In the genomic region with DNA sequence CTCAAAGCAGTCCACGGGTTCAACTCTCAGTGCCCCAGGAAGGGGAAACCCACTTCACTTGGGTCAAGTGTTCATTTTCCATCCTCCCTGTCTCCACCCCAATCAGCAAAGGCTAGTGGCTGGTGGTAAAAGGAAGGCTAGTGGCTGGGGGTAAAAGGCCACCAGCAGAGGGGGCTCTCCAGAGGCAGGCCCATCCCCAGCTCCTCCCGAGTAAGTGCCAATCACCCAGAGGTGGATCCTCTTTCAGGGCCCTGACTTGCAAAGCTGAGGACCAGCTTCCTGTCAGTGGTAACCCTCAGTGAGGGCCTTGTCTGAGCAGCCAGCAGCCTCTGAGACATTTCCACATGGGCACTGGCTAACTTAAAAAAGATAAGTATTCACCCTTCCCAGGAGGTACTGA, we compare ENCODE assay signal across 2 cellular contexts.
TF ChIP-seq lines count a peak whose summit lies in the region.

No MANE protein-coding gene starts in this region.

TF ChIP-seq in HepG2, 621 proteins besides CTCF, POLR2A, EP300 and RAD21:
- TF ChIP-seq GMEB1 (CRISPR knock-in tag; IDR thresholded peaks at IDR 0.05; ENCODE audit: borderline replicate concordance), result no peak
- TF ChIP-seq PBX2 (CRISPR knock-in tag; IDR thresholded peaks at IDR 0.05), result 0 out of 2 replicates have a peak, but pooled peaks have one; percentile 8
- TF ChIP-seq XRCC5 (optimal IDR thresholded peaks at IDR 0.05; ENCODE audit: low read length), result peak; percentile 17
- TF ChIP-seq ZHX2 (IDR thresholded peaks at IDR 0.05; ENCODE audit: low read depth), result no peak
- TF ChIP-seq ZHX2 (CRISPR knock-in tag; IDR thresholded peaks at IDR 0.05; ENCODE audit: borderline replicate concordance), result no peak
- TF ChIP-seq ZNF24 (IDR thresholded peaks at IDR 0.05), result no peak
- peak; percentile 16; the same call in 1 of the 2 replicates for TF ChIP-seq SMC3 (IDR thresholded peaks at IDR 0.05; ENCODE audit: low read length)
- no peak for TF ChIP-seq SP1 (IDR thresholded peaks at IDR 0.05)
- TF ChIP-seq SP1 (CRISPR knock-in tag; IDR thresholded peaks at IDR 0.05), result 0 out of 2 replicates have a peak, but pooled peaks have one; percentile 11
- TF ChIP-seq STAG1 (CRISPR knock-in tag; IDR thresholded peaks at IDR 0.05), result peak; percentile 35

TF ChIP-seq in SK-N-SH treated with all-trans-retinoic acid at 6 μM for 48 hours, 23 proteins besides CTCF, POLR2A, EP300 and RAD21:
- TF ChIP-seq GLIS3 (CRISPR knock-in tag; IDR thresholded peaks at IDR 0.05) (no peak), PPARA (CRISPR knock-in tag; IDR thresholded peaks at IDR 0.05; ENCODE audit: borderline replicate concordance) (no peak), ZC3H10 (CRISPR knock-in tag; IDR thresholded peaks at IDR 0.05) (no peak), ZFP3 (CRISPR knock-in tag; IDR thresholded peaks at IDR 0.05) (no peak), ARNTL (CRISPR knock-in tag; IDR thresholded peaks at IDR 0.05; ENCODE audit: borderline replicate concordance, low read depth) (no peak), TCF4 (CRISPR knock-in tag; IDR thresholded peaks at IDR 0.05; ENCODE audit: borderline replicate concordance) (no peak), SNAI2 (CRISPR knock-in tag; IDR thresholded peaks at IDR 0.05) (no peak)
- TF ChIP-seq, protein P1, sequence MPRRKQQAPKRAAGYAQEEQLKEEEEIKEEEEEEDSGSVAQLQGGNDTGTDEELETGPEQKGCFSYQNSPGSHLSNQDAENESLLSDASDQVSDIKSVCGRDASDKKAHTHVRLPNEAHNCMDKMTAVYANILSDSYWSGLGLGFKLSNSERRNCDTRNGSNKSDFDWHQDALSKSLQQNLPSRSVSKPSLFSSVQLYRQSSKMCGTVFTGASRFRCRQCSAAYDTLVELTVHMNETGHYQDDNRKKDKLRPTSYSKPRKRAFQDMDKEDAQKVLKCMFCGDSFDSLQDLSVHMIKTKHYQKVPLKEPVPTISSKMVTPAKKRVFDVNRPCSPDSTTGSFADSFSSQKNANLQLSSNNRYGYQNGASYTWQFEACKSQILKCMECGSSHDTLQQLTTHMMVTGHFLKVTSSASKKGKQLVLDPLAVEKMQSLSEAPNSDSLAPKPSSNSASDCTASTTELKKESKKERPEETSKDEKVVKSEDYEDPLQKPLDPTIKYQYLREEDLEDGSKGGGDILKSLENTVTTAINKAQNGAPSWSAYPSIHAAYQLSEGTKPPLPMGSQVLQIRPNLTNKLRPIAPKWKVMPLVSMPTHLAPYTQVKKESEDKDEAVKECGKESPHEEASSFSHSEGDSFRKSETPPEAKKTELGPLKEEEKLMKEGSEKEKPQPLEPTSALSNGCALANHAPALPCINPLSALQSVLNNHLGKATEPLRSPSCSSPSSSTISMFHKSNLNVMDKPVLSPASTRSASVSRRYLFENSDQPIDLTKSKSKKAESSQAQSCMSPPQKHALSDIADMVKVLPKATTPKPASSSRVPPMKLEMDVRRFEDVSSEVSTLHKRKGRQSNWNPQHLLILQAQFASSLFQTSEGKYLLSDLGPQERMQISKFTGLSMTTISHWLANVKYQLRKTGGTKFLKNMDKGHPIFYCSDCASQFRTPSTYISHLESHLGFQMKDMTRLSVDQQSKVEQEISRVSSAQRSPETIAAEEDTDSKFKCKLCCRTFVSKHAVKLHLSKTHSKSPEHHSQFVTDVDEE (CRISPR knock-in tag; IDR thresholded peaks at IDR 0.05), result no peak
